Comparison of ENCODE assay signal across 1 cellular context in the genomic region with DNA sequence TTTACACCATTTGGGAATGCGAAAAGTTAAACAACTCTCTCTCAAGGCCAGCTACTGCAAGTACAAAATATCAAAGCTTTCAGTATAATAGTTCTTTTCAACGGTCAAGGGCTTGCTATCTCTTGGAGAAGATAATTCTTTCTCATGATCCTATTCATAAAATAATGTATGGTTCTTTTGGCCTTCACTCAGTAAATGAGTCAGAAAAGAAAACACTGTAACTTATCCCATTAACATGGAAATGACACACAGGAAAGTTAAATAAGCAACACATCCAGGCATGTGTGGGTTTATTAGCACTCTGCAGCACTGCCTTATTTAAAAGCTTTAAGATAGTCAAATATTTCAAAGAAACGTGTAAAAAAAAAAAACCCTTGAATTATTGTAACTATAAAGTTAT.
TF ChIP-seq lines count a peak whose summit lies in the region.

No MANE protein-coding gene starts in this region.

TF ChIP-seq in endothelial cell of umbilical vein, 7 proteins besides CTCF, POLR2A, EP300 and RAD21:
- TF ChIP-seq JUN (IDR thresholded peaks at IDR 0.05; ENCODE audit: borderline replicate concordance, insufficient read depth, insufficient read length, low read depth) (peak; percentile 77), GATA2 (IDR thresholded peaks at IDR 0.05; ENCODE audit: insufficient read depth, insufficient read length, low read depth, low read length) (no peak), FOS (IDR thresholded peaks at IDR 0.05; ENCODE audit: borderline replicate concordance, insufficient read depth, low read length) (peak; percentile 75)
